In the genomic region with DNA sequence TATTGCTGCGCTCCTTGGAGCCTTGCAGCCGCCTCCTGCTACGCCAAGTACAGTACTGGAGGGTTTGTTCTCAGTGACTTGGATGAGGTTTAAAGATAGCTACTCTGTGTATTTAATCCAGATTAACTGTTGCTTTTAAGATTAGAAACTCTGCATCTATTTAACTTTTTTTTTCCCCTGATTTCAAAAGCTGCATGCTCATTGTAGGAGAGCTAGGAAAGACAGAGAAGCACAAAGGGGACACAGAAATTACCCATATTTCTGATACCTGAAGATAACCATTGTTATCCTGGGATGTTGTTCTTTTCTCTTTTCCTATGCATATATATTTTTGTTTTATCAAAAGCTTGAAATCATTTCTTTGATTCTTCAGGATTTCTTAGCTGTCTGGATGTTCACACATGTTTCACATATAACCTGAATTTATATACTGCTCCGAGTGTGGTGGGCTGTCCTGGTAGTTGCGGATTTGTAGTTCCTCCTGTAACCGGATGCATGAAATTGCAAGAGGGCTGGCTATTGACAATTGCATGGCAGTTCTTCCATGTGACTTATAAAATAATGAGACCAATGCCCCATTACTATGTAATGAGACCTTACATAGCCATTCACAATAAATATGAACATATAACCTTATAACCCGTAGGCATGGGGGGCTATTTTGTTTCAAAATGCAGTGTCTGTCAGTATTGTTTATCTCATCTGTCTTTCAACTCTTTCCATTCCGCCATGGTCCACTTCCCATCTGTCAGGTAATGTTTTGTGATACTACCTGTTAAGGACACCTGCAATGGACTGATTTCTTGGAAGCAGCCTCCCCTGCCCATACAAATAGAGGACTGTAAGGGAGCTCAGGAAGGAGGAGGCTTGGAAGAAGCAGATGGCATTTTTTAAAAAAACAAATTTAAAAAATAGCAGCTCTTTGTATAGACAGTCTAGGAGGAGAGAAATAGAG, we compare ENCODE assay signal across 8 cellular contexts. TPM values are rescaled to one million over a fixed set of nuclear protein-coding genes. Genes with fewer than 3 reads are reported as not detected.
DNase-seq lines count a peak whose midpoint lies in the region; ATAC-seq and TF ChIP-seq lines count a peak whose summit lies in the region.

No MANE protein-coding gene starts in this region.

- peaks cover 17% of the 10 kb centered on the region for H3K4me1 Mint-ChIP-seq in osteocyte (ENCODE audit: unreplicated experiment)

- intact Hi-C loops in Right ventricle myocardium inferior (cut with DNase I): loop anchor here (2.0 to 10.0 kb wide), 3 partner anchors 59 to 319 kb away; no protein-coding TSS in a partner anchor
- intact Hi-C loops in cardiac septum (cut with DNase I): loop anchor here (5.0 to 10.0 kb wide), 3 partner anchors 221 to 319 kb away; partner anchors contain the start of genes CACHD1 and JAK1

- H3K27ac Mint-ChIP-seq in osteocyte (ENCODE audit: unreplicated experiment): peak overlapping the region; percentile 69

- H3K27me3 Mint-ChIP-seq in osteocyte (ENCODE audit: unreplicated experiment): peaks cover 2% of the 10 kb centered on the region

- ATAC-seq in Right ventricle myocardium inferior (peak; percentile 69), SK-N-SH treated with all-trans-retinoic acid at 6 μM for 48 hours (peak; percentile 10; the same call in 2 of the 3 replicates), HG02981 (IDR thresholded peaks at IDR 0.05; ENCODE audit: unreplicated experiment) (no peak)

- H3K4me3 Mint-ChIP-seq in osteocyte (ENCODE audit: unreplicated experiment): peak overlapping the region; percentile 84

- H3K4me3 ChIP-seq in fibroblast of mammary gland (ENCODE audit: control insufficient read depth, low read depth, low read length): peak overlapping the region; percentile 78

- no peaks in the 10 kb centered on the region for H3K36me3 Mint-ChIP-seq in osteocyte (ENCODE audit: unreplicated experiment)

- peak; percentile 54 for DNase-seq in Right ventricle myocardium inferior (ENCODE audit: missing footprints)
- no peak for DNase-seq in cardiac septum (ENCODE audit: low spot score)
- peak; percentile 2 for DNase-seq in fibroblast of mammary gland (ENCODE audit: low read depth)
- DNase-seq in osteocyte (ENCODE audit: extremely low spot score, unreplicated experiment): no peak
- DNase-seq in stimulated activated CD4-positive, alpha-beta T cell treated with anti-CD3 and anti-CD28 coated beads, Interleukin-2, amount 100 ng/mL, for 24 hours: no peak
- no peak for DNase-seq in NCI-H1417 treated with DMSO at 0.1 percent for 48 hours (lab: John Stamatoyannopoulos, UW)

- H3K9me3 Mint-ChIP-seq in osteocyte (ENCODE audit: unreplicated experiment): no peaks in the 10 kb centered on the region

- TF ChIP-seq CTCF in fibroblast of mammary gland (conservative IDR thresholded peaks at IDR 0.05; ENCODE audit: control insufficient read depth, insufficient read depth, low read depth, low read length) (no peak), osteocyte (IDR thresholded peaks at IDR 0.05) (no peak)

TF ChIP-seq in SK-N-SH treated with all-trans-retinoic acid at 6 μM for 48 hours, 23 proteins besides CTCF, POLR2A, EP300 and RAD21:
- TF ChIP-seq SNAI2 (CRISPR knock-in tag; IDR thresholded peaks at IDR 0.05): no peak
- no peak for TF ChIP-seq ZNF8 (CRISPR knock-in tag; IDR thresholded peaks at IDR 0.05)
- TF ChIP-seq ZNF565 (CRISPR knock-in tag; conservative IDR thresholded peaks at IDR 0.05; ENCODE audit: low read depth): no peak
- no peak for TF ChIP-seq CREB5 (CRISPR knock-in tag; IDR thresholded peaks at IDR 0.05; ENCODE audit: low read depth)
- TF ChIP-seq GLIS3 (CRISPR knock-in tag; IDR thresholded peaks at IDR 0.05): no peak
- TF ChIP-seq ZFP30 (CRISPR knock-in tag; IDR thresholded peaks at IDR 0.05): no peak
- TF ChIP-seq ZC3H10 (CRISPR knock-in tag; IDR thresholded peaks at IDR 0.05): no peak
- no peak for TF ChIP-seq TSHZ2 (CRISPR knock-in tag; IDR thresholded peaks at IDR 0.05)
- no peak for TF ChIP-seq CSDC2 (CRISPR knock-in tag; IDR thresholded peaks at IDR 0.05)
- TF ChIP-seq ARNTL (CRISPR knock-in tag; IDR thresholded peaks at IDR 0.05; ENCODE audit: borderline replicate concordance, low read depth): no peak
- TF ChIP-seq, protein P1, sequence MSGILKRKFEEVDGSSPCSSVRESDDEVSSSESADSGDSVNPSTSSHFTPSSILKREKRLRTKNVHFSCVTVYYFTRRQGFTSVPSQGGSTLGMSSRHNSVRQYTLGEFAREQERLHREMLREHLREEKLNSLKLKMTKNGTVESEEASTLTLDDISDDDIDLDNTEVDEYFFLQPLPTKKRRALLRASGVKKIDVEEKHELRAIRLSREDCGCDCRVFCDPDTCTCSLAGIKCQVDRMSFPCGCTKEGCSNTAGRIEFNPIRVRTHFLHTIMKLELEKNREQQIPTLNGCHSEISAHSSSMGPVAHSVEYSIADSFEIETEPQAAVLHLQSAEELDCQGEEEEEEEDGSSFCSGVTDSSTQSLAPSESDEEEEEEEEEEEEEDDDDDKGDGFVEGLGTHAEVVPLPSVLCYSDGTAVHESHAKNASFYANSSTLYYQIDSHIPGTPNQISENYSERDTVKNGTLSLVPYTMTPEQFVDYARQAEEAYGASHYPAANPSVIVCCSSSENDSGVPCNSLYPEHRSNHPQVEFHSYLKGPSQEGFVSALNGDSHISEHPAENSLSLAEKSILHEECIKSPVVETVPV (CRISPR knock-in tag; IDR thresholded peaks at IDR 0.05): no peak
- no peak for TF ChIP-seq BACH2 (CRISPR knock-in tag; IDR thresholded peaks at IDR 0.05; ENCODE audit: borderline replicate concordance)
- TF ChIP-seq RARB (CRISPR knock-in tag; IDR thresholded peaks at IDR 0.05): no peak
- no peak for TF ChIP-seq ZFP3 (CRISPR knock-in tag; IDR thresholded peaks at IDR 0.05)
- TF ChIP-seq PPARA (CRISPR knock-in tag; IDR thresholded peaks at IDR 0.05; ENCODE audit: borderline replicate concordance): no peak
- TF ChIP-seq ZNF70 (CRISPR knock-in tag; IDR thresholded peaks at IDR 0.05): no peak
- TF ChIP-seq OSR1 (CRISPR knock-in tag; IDR thresholded peaks at IDR 0.05): no peak

RNA-seq across cellular contexts. Expression of gene RAVER2, which starts 1.4 kb away (rescaled TPM):
- total RNA-seq in Right ventricle myocardium inferior (30.1 TPM), cardiac septum (12.2 TPM), osteocyte (7.2 and 7.3 TPM in 2 replicates)

Comparison
In these comparisons a context has a peak if more than half of its experiments do, and no peak if none do; other contexts are left out.
1. DNase-seq: peak in Right ventricle myocardium inferior (single experiment) and fibroblast of mammary gland (single experiment); none in cardiac septum (single experiment), osteocyte (single experiment), stimulated activated CD4-positive, alpha-beta T cell treated with anti-CD3 and anti-CD28 coated beads, Interleukin-2, amount 100 ng/mL, for 24 hours (0 of 2) and NCI-H1417 treated with DMSO at 0.1 percent for 48 hours (single experiment).